Comparison of ENCODE assay signal across 24 cellular contexts in genomic region chr9:128434340-128434739, GRCh38.
"Had no signal": no experiment of that assay in that cellular context is flagged by ENCODE, and none has a peak within 500 bp of the region (broad histone marks: within the 10 kb centered on the region; RNA-seq: fewer than 3 reads in every experiment).

No MANE protein-coding gene starts in this region.

- H3K27ac ChIP-seq: neural progenitor cell, neutrophil, pancreas, prostate gland, right atrium auricular region, right lobe of liver, sigmoid colon, stomach, thoracic aorta, thyroid gland, tibial nerve, upper lobe of right lung, uterus had no signal

- H3K4me2 ChIP-seq: neural progenitor cell had no signal

- H3K36me3 ChIP-seq: neural progenitor cell, neutrophil, pancreas, prostate gland, right atrium auricular region, right lobe of liver, thyroid gland, upper lobe of right lung, uterus had no signal

- H2AFZ ChIP-seq: neural progenitor cell had no signal

- H3K27me3 ChIP-seq: neural progenitor cell, neutrophil, pancreas, right atrium auricular region, right lobe of liver, sigmoid colon, stomach, thyroid gland, tibial nerve, upper lobe of right lung, uterus had no signal

- H3K4me1 ChIP-seq: neural progenitor cell, pancreas, prostate gland, right lobe of liver, thyroid gland, uterus had no signal

- H3K4me3 ChIP-seq: neural progenitor cell, pancreas, prostate gland, right atrium auricular region, right lobe of liver, sigmoid colon, stomach, thoracic aorta, thyroid gland, tibial nerve, upper lobe of right lung, uterus had no signal

- H3K9ac ChIP-seq: neural progenitor cell had no signal

- H3K9me3 ChIP-seq: neutrophil, pancreas, prostate gland, right atrium auricular region, right lobe of liver, sigmoid colon, stomach, thoracic aorta, thyroid gland, tibial nerve, upper lobe of right lung, uterus had no signal

- DNase-seq: naive thymus-derived CD4-positive, alpha-beta T cell; natural killer cell; nucleus accumbens; retina; right lobe of liver; sigmoid colon; small intestine; stimulated activated CD4-positive, alpha-beta T cell treated with anti-CD3 and anti-CD28 coated beads, Interleukin-15, amount 100 ng/mL, for 24 hours; stimulated activated CD4-positive, alpha-beta T cell treated with anti-CD3 and anti-CD28 coated beads, Interleukin-2, amount 100 ng/mL, for 24 hours; stimulated activated CD4-positive, alpha-beta T cell treated with anti-CD3 and anti-CD28 coated beads, Interleukin-2, amount 100 ng/mL, for 48 hours; stimulated activated CD4-positive, alpha-beta T cell treated with anti-CD3 and anti-CD28 coated beads, Interleukin-4, amount 100 ng/mL, for 24 hours; stimulated activated naive B cell treated with anti-CD40 and anti-IgM and Interleukin-4, amounts not matched to agents 10 μg/mL and 1 μg/mL and 100 μg/mL, for 72 hours; stimulated activated naive CD4-positive, alpha-beta T cell treated with Interleukin-2 at 50 U/mL for 16 hours; stomach; thyroid gland; upper lobe of right lung; uterus had no signal
